18 cellular contexts compared by ENCODE assay signal in the genomic region with DNA sequence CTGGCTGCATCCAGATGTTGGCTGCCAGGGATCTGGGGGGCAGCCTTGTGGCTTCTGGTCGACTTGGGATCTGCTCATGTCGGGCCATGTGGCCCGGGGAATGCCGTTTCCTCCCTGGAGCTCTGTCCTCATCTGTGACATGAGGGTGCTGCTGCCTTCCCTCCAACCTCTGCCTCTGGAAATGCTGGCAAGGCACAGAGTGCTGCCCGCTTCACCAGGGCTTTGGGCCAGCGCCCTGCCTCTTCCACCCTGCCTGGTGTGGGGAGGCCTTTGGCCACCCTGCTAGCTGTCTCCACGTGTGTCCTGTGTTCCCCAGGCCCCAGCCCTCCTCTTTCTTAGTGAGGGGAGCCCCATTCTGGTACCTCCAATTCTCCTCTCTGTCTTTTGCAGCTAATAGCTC. TPM values are rescaled to one million over a fixed set of nuclear protein-coding genes. Genes with fewer than 3 reads are reported as not detected.
DNase-seq lines count a peak whose midpoint lies in the region; ATAC-seq and TF ChIP-seq lines count a peak whose summit lies in the region.
"Had no signal": no experiment of that assay in that cellular context is flagged by ENCODE, and none has a peak within 500 bp of the region (broad histone marks: within the 10 kb centered on the region; RNA-seq: fewer than 3 reads in every experiment).

No MANE protein-coding gene starts in this region.

- H3K36me3 Mint-ChIP-seq in natural killer cell = no peaks in the 10 kb centered on the region

- intact Hi-C loops in left ventricle myocardium superior (cut with micrococcal nuclease) = no loop called here
- intact Hi-C loops in natural killer cell (cut with micrococcal nuclease) = no loop called here

- H3K4me3 Mint-ChIP-seq in natural killer cell = peak overlapping the region; percentile 47

- no peak for TF ChIP-seq CTCF in coronary artery (IDR thresholded peaks at IDR 0.05)
- TF ChIP-seq CTCF in natural killer cell (IDR thresholded peaks at IDR 0.05) = no peak

- no peak overlapping the region for H3K27ac Mint-ChIP-seq in natural killer cell
- H3K27ac Mint-ChIP-seq: IgD-negative memory B cell had no signal

- peak; percentile 24 for ATAC-seq in left ventricle myocardium superior
- no peak for ATAC-seq in natural killer cell
- no peak for ATAC-seq in HG03442 (IDR thresholded peaks at IDR 0.05; ENCODE audit: unreplicated experiment)

- DNase-seq in coronary artery (ENCODE audit: low spot score) (no peak), left ventricle myocardium superior (peak; percentile 75), natural killer cell (no peak), CD1c-positive myeloid dendritic cell (ENCODE audit: extremely low spot score) (no peak), dermis blood vessel endothelial cell (no peak)
- DNase-seq: BE2C, DMS 273 treated with DMSO at 0.1 percent for 48 hours, NCI-H1417, NCI-H2029, NCI-H510A treated with DMSO at 0.1 percent for 48 hours, OCI-M1, RPMI8226 had no signal

- H3K36me3 ChIP-seq in stomach smooth muscle (ENCODE audit: control insufficient read depth in 2 of 2, insufficient read depth in 2 of 2, low read length in 2 of 2) = no peaks in the 10 kb centered on the region
- H3K36me3 ChIP-seq: BE2C had no signal

- peaks cover 45% of the 10 kb centered on the region for H3K4me1 ChIP-seq in stomach smooth muscle (ENCODE audit: control insufficient read depth, insufficient read depth, low read length)

- H3K27me3 ChIP-seq in stomach smooth muscle (ENCODE audit: control insufficient read depth in 1 of 2, insufficient read depth in 2 of 2, low read length in 2 of 2) = no peaks in the 10 kb centered on the region

- H3K9ac ChIP-seq in stomach smooth muscle (ENCODE audit: low read length in 2 of 2) = no peak overlapping the region

- H3K9me3 Mint-ChIP-seq in natural killer cell = no peaks in the 10 kb centered on the region
- H3K9me3 Mint-ChIP-seq: IgD-negative memory B cell had no signal

- H3K4me3 ChIP-seq in coronary artery = no peak overlapping the region
- H3K4me3 ChIP-seq in stomach smooth muscle (ENCODE audit: low read length in 2 of 2) = no peak overlapping the region

- H3K9me3 ChIP-seq in stomach smooth muscle (ENCODE audit: control insufficient read depth in 2 of 2, low read length in 2 of 2) = no peaks in the 10 kb centered on the region
- H3K9me3 ChIP-seq: BE2C had no signal

- H3K4me1 Mint-ChIP-seq in natural killer cell = peaks cover 9 to 28% of the 10 kb centered on the region in 2 donors

- H3K27ac ChIP-seq in coronary artery = peak overlapping the region; percentile 18 to 99
- H3K27ac ChIP-seq in stomach smooth muscle (ENCODE audit: low read length) = peak overlapping the region; percentile 31

- H3K27me3 Mint-ChIP-seq in natural killer cell (ENCODE audit: low read depth in 2 of 2) = peaks cover 68 to 69% of the 10 kb centered on the region in 2 donors

RNA-seq across cellular contexts. Expression of gene SMARCD3, which starts 5.8 kb away (rescaled TPM):
- 132 TPM for total RNA-seq in left ventricle myocardium superior
- 1 to 10 TPM; 3.1 to 8.7 (median 6.5) TPM for total RNA-seq in natural killer cell
- total RNA-seq in dermis blood vessel endothelial cell = 0.85 and 2.0 TPM in 2 replicates

RNA-seq across cellular contexts. Expression of gene CHPF2, which starts 22.0 kb away (rescaled TPM):
- total RNA-seq in left ventricle myocardium superior (12.1 TPM), natural killer cell (10 to 100 TPM; 47.0 to 51.6 (median 48.6) TPM), dermis blood vessel endothelial cell (49.9 and 66.1 TPM in 2 replicates)

RNA-seq across cellular contexts. Expression of gene ABCF2, which starts 27.3 kb away (rescaled TPM):
- total RNA-seq in left ventricle myocardium superior (27.6 TPM), natural killer cell (10 to 100 TPM; 12.1 to 26.1 (median 17.6) TPM), dermis blood vessel endothelial cell (74.6 and 76.2 TPM in 2 replicates)

RNA-seq across cellular contexts. Expression of gene H2BK1, which starts 44.0 kb away (rescaled TPM):
- total RNA-seq in left ventricle myocardium superior (not detected), natural killer cell (1 to 10 TPM in 1 of 3 donors, not detected in 2; 2.5 TPM), dermis blood vessel endothelial cell (not detected in 2 replicates)
- total RNA-seq: Daoy, HT-29, SK-MEL-5 had no signal

Comparison
In these comparisons a context has a peak if more than half of its experiments do, and no peak if none do; other contexts are left out.
1. RNA of gene SMARCD3, which starts 5.8 kb away (total RNA-seq): 132 TPM in left ventricle myocardium superior (single experiment); 3.1 to 8.7 TPM in natural killer cell and 0.85 to 2.0 TPM in dermis blood vessel endothelial cell; every median in the first group is over 10 times any median in the second.